In the genomic region with DNA sequence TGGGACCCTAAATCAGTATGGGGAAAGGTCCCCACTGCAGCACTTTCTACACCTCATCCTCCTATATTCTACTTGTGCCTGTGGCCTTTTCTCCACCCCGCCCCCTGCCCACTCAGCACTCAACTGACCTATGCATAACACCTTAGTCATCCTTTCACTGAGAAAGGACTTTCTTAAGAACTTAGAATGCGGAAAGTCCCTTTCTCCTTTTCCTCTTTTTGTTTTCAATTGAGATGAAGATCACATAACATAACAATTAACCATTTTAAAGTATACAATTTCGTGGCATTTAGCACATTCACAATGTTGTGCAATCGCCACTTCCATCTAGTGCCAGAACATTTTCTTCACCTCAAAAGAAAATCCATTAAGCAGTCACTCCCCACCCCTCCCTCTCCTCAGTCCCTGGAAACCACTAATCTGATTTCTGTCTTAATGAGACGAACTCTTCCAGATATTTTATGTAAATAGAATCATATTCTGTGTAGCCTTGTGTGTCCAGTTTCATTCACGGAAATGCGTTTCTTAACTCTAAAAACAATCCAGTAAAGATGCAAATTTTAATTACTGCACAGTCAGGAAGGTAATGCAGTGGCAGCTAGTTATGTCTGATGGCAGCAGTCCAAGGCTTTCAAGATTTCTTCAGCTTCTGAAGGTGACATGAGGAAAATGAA, we compare ENCODE assay signal across 1 cellular context.
A peak's percentile ranks its signal among the peaks of the same experiment; 100 is the strongest.
TF ChIP-seq lines count a peak whose summit lies in the region.

No MANE protein-coding gene starts in this region.

TF ChIP-seq in H1, 55 proteins besides CTCF, POLR2A, EP300 and RAD21:
- TF ChIP-seq CEBPB (IDR thresholded peaks at IDR 0.05; ENCODE audit: low read depth, low read length) (peak; percentile 93), KDM4A (IDR thresholded peaks at IDR 0.05; ENCODE audit: low read depth, low read length, severe bottlenecking) (no peak), BACH1 (IDR thresholded peaks at IDR 0.05; ENCODE audit: low read length) (peak; percentile 98), ASH2L (IDR thresholded peaks at IDR 0.05; ENCODE audit: low read length) (no peak), EZH2 (IDR thresholded peaks at IDR 0.05; ENCODE audit: low read depth, low read length, severe bottlenecking) (no peak), KDM5A (IDR thresholded peaks at IDR 0.05; ENCODE audit: low read length) (no peak), RFX5 (IDR thresholded peaks at IDR 0.05; ENCODE audit: borderline replicate concordance, low read depth, low read length) (no peak), YY1 (IDR thresholded peaks at IDR 0.05; ENCODE audit: low read depth, low read length) (no peak), SP1 (IDR thresholded peaks at IDR 0.05; ENCODE audit: low read depth, low read length) (no peak), CHD1 (IDR thresholded peaks at IDR 0.05; ENCODE audit: low read depth, low read length) (no peak), TBP (IDR thresholded peaks at IDR 0.05; ENCODE audit: low read depth, low read length) (no peak), CBX5 (IDR thresholded peaks at IDR 0.05; ENCODE audit: low read depth, low read length) (no peak), JUND (IDR thresholded peaks at IDR 0.05; ENCODE audit: low read length) (no peak), EGR1 (IDR thresholded peaks at IDR 0.05; ENCODE audit: borderline replicate concordance, low read depth, low read length) (no peak), SAP30 (IDR thresholded peaks at IDR 0.05; ENCODE audit: insufficient read depth, insufficient replicate concordance, low read length) (no peak), MAFK (IDR thresholded peaks at IDR 0.05; ENCODE audit: low read depth, low read length) (peak; percentile 87)
- TF ChIP-seq, protein P1, sequence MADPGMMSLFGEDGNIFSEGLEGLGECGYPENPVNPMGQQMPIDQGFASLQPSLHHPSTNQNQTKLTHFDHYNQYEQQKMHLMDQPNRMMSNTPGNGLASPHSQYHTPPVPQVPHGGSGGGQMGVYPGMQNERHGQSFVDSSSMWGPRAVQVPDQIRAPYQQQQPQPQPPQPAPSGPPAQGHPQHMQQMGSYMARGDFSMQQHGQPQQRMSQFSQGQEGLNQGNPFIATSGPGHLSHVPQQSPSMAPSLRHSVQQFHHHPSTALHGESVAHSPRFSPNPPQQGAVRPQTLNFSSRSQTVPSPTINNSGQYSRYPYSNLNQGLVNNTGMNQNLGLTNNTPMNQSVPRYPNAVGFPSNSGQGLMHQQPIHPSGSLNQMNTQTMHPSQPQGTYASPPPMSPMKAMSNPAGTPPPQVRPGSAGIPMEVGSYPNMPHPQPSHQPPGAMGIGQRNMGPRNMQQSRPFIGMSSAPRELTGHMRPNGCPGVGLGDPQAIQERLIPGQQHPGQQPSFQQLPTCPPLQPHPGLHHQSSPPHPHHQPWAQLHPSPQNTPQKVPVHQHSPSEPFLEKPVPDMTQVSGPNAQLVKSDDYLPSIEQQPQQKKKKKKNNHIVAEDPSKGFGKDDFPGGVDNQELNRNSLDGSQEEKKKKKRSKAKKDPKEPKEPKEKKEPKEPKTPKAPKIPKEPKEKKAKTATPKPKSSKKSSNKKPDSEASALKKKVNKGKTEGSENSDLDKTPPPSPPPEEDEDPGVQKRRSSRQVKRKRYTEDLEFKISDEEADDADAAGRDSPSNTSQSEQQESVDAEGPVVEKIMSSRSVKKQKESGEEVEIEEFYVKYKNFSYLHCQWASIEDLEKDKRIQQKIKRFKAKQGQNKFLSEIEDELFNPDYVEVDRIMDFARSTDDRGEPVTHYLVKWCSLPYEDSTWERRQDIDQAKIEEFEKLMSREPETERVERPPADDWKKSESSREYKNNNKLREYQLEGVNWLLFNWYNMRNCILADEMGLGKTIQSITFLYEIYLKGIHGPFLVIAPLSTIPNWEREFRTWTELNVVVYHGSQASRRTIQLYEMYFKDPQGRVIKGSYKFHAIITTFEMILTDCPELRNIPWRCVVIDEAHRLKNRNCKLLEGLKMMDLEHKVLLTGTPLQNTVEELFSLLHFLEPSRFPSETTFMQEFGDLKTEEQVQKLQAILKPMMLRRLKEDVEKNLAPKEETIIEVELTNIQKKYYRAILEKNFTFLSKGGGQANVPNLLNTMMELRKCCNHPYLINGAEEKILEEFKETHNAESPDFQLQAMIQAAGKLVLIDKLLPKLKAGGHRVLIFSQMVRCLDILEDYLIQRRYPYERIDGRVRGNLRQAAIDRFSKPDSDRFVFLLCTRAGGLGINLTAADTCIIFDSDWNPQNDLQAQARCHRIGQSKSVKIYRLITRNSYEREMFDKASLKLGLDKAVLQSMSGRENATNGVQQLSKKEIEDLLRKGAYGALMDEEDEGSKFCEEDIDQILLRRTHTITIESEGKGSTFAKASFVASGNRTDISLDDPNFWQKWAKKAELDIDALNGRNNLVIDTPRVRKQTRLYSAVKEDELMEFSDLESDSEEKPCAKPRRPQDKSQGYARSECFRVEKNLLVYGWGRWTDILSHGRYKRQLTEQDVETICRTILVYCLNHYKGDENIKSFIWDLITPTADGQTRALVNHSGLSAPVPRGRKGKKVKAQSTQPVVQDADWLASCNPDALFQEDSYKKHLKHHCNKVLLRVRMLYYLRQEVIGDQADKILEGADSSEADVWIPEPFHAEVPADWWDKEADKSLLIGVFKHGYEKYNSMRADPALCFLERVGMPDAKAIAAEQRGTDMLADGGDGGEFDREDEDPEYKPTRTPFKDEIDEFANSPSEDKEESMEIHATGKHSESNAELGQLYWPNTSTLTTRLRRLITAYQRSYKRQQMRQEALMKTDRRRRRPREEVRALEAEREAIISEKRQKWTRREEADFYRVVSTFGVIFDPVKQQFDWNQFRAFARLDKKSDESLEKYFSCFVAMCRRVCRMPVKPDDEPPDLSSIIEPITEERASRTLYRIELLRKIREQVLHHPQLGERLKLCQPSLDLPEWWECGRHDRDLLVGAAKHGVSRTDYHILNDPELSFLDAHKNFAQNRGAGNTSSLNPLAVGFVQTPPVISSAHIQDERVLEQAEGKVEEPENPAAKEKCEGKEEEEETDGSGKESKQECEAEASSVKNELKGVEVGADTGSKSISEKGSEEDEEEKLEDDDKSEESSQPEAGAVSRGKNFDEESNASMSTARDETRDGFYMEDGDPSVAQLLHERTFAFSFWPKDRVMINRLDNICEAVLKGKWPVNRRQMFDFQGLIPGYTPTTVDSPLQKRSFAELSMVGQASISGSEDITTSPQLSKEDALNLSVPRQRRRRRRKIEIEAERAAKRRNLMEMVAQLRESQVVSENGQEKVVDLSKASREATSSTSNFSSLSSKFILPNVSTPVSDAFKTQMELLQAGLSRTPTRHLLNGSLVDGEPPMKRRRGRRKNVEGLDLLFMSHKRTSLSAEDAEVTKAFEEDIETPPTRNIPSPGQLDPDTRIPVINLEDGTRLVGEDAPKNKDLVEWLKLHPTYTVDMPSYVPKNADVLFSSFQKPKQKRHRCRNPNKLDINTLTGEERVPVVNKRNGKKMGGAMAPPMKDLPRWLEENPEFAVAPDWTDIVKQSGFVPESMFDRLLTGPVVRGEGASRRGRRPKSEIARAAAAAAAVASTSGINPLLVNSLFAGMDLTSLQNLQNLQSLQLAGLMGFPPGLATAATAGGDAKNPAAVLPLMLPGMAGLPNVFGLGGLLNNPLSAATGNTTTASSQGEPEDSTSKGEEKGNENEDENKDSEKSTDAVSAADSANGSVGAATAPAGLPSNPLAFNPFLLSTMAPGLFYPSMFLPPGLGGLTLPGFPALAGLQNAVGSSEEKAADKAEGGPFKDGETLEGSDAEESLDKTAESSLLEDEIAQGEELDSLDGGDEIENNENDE (IDR thresholded peaks at IDR 0.05; ENCODE audit: insufficient replicate concordance, low read length), result no peak
